Comparison of ENCODE assay signal across 12 cellular contexts in the genomic region with DNA sequence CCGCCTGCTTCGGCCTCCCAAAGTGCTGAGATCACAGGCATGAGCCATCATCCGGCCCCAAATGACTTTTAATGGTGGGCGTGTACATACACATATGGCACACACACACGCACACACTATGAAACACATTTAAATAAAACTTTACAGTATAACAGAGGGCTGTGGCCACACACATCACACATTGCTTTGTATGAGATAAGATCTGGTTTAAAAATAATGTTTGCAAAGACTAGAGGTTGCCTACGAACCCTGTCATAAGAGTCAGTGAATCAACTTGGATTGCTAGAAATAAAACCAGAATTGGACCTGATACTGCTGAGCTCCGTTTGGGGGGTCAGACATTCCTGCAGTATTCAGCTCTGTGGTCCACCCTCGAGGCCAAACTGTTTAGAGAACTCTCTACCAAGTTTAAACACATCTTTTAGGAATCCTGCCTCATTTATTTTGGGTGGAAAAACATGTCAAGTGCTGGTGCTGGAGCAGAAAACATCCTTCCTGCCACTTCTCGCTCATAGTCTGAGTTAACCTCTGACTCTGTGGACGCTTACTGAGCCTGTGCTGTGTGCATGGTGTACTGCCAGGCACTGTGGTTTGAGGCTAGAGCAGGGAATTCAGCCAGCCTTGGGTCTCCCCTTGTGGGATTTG. TPM values are rescaled to one million over a fixed set of nuclear protein-coding genes. Genes with fewer than 3 reads are reported as not detected.
DNase-seq lines count a peak whose midpoint lies in the region; ATAC-seq, FAIRE-seq and TF ChIP-seq lines count a peak whose summit lies in the region.
"Had no signal": no experiment of that assay in that cellular context is flagged by ENCODE, and none has a peak within 500 bp of the region (broad histone marks: within the 10 kb centered on the region; RNA-seq: fewer than 3 reads in every experiment).

No MANE protein-coding gene starts in this region.

- peaks cover 0 to 3% of the 10 kb centered on the region in 2 experiments for H3K36me3 ChIP-seq in endothelial cell of umbilical vein (ENCODE audit: control insufficient read depth in 2 of 2, extremely low read depth in 1 of 2, insufficient read depth in 2 of 2, low read length in 2 of 2)
- no peaks in the 10 kb centered on the region for H3K36me3 ChIP-seq in mucosa of rectum (ENCODE audit: control insufficient read depth in 2 of 2, insufficient read depth in 2 of 2, low read length in 2 of 2)
- H3K36me3 ChIP-seq in aorta (ENCODE audit: control insufficient read depth in 1 of 2, insufficient read depth in 2 of 2, low read length in 1 of 2): no peaks in the 10 kb centered on the region

- no peaks in the 10 kb centered on the region for H3K36me3 Mint-ChIP-seq in natural killer cell treated with Interleukin-12 subunit alpha and Interleukin-12 subunit beta and Interleukin-15 and Interleukin-18, amount 100 ng/mL, for 72 hours

- no peak overlapping the region for H3K4me3 Mint-ChIP-seq in natural killer cell treated with Interleukin-12 subunit alpha and Interleukin-12 subunit beta and Interleukin-15 and Interleukin-18, amount 100 ng/mL, for 72 hours

- CTCF ChIA-PET in endothelial cell of umbilical vein (lab: Charles Lee): interaction anchor here (0.5 to 1.4 kb wide), 5 partner anchors 10 to 216 kb away, joined by 3 to 7 read pairs (median 3); no protein-coding TSS in a partner anchor

- WGBS in aorta, 2 donors: 27 to 31% methylated on average over 10 of the region's 10 CpGs

- H3K9me3 Mint-ChIP-seq in natural killer cell treated with Interleukin-12 subunit alpha and Interleukin-12 subunit beta and Interleukin-15 and Interleukin-18, amount 100 ng/mL, for 72 hours: no peaks in the 10 kb centered on the region

- DNase-seq in Right ventricle myocardium superior: peak; percentile 30
- DNase-seq in Right ventricle myocardium inferior (ENCODE audit: missing footprints): no peak
- DNase-seq in endothelial cell of umbilical vein (ENCODE audit: low read depth, low spot score): peak; percentile 38
- no peak for DNase-seq in aorta
- DNase-seq in RPMI8226: no peak
- no peak for DNase-seq in NOMO-1 (lab: John Stamatoyannopoulos, UW; ENCODE audit: unreplicated experiment in 2 of 2)
- no peak for DNase-seq in natural killer cell treated with Interleukin-12 subunit alpha and Interleukin-12 subunit beta and Interleukin-15 and Interleukin-18, amount 100 ng/mL, for 72 hours (ENCODE audit: low spot score)
- DNase-seq: activated effector memory CD4-positive, alpha-beta T cell treated with anti-CD3 and anti-CD28 coated beads, Interleukin-2, amount 50 U/mL, for 16 hours; hippocampal formation; stimulated activated CD4-positive, alpha-beta T cell treated with anti-CD3 and anti-CD28 coated beads, Interleukin-12 subunit alpha, Interleukin-12 subunit beta, amount 100 ng/mL, for 4 hours had no signal

- no peak overlapping the region for H3K4me2 ChIP-seq in endothelial cell of umbilical vein (ENCODE audit: insufficient read depth, low read length)

- H3K9me3 ChIP-seq in endothelial cell of umbilical vein (replicated peaks; ENCODE audit: control insufficient read depth, insufficient read depth, low read length): no peaks in the 10 kb centered on the region
- no peaks in the 10 kb centered on the region for H3K9me3 ChIP-seq in mucosa of rectum (ENCODE audit: control insufficient read depth in 2 of 2, low read length in 2 of 2)
- H3K9me3 ChIP-seq in aorta (ENCODE audit: control insufficient read depth, low read length): no peaks in the 10 kb centered on the region

- no peak overlapping the region for H3K4me3 ChIP-seq in endothelial cell of umbilical vein (replicated peaks in 1 of 3; ENCODE audit: insufficient read depth in 1 of 3, low read depth in 1 of 3, low read length in 3 of 3)
- H3K4me3 ChIP-seq in mucosa of rectum (ENCODE audit: low read length in 2 of 2): no peak overlapping the region
- H3K4me3 ChIP-seq in aorta (ENCODE audit: low read length in 2 of 2): no peak overlapping the region

- POLR2A ChIA-PET in endothelial cell of umbilical vein (lab: Charles Lee): no interaction called here

- no peak overlapping the region for H3K9ac ChIP-seq in endothelial cell of umbilical vein (replicated peaks; ENCODE audit: extremely low read depth, insufficient read depth, low read length)
- H3K9ac ChIP-seq in mucosa of rectum (ENCODE audit: low read depth in 1 of 2, low read length in 2 of 2): no peak overlapping the region

- H3K27ac ChIP-seq in endothelial cell of umbilical vein (ENCODE audit: insufficient read depth, low read depth, low read length) (peak overlapping the region; percentile 63), mucosa of rectum (ENCODE audit: low read depth in 2 of 2, low read length in 2 of 2) (peak overlapping the region; percentile 57 to 61), aorta (ENCODE audit: low read depth in 1 of 2, low read length in 2 of 2) (peak overlapping the region; percentile 44 to 76)

- H3K79me2 ChIP-seq in endothelial cell of umbilical vein (ENCODE audit: control insufficient read depth, insufficient read depth, low read length): no peaks in the 10 kb centered on the region

- H3K27ac Mint-ChIP-seq in natural killer cell treated with Interleukin-12 subunit alpha and Interleukin-12 subunit beta and Interleukin-15 and Interleukin-18, amount 100 ng/mL, for 72 hours: no peak overlapping the region

- H3K27me3 Mint-ChIP-seq in natural killer cell treated with Interleukin-12 subunit alpha and Interleukin-12 subunit beta and Interleukin-15 and Interleukin-18, amount 100 ng/mL, for 72 hours: peaks cover 13 to 15% of the 10 kb centered on the region in 2 donors

- BruUV-seq in endothelial cell of umbilical vein (replicated peaks; lab: Mats Ljungman, UMichigan): no TSS peak

- H2AFZ ChIP-seq in endothelial cell of umbilical vein (ENCODE audit: low read depth, low read length): peak overlapping the region; percentile 18

- dilution Hi-C loops in endothelial cell of umbilical vein (cut with MboI; ENCODE audit: extremely low pct_ligation_motif_present, low sequenced_read_pairs): no loop called here

- intact Hi-C loops in Right ventricle myocardium superior (cut with DNase I) (no loop called here), Right ventricle myocardium inferior (cut with DNase I) (no loop called here), endothelial cell of umbilical vein (cut with micrococcal nuclease) (no loop called here), aorta (cut with DNase I) (no loop called here)

- no peaks in the 10 kb centered on the region for H3K27me3 ChIP-seq in endothelial cell of umbilical vein (ENCODE audit: control insufficient read depth in 2 of 2, insufficient read depth in 2 of 2, low read length in 2 of 2)
- H3K27me3 ChIP-seq in mucosa of rectum (ENCODE audit: control insufficient read depth in 2 of 2, insufficient read depth in 2 of 2, low read length in 2 of 2): peaks cover 0 to 16% of the 10 kb centered on the region in 2 donors
- H3K27me3 ChIP-seq in aorta (ENCODE audit: control insufficient read depth in 1 of 2, insufficient read depth in 2 of 2, low read length in 1 of 2): no peaks in the 10 kb centered on the region

- peaks cover 0 to 2% of the 10 kb centered on the region in 2 donors for H3K4me1 Mint-ChIP-seq in natural killer cell treated with Interleukin-12 subunit alpha and Interleukin-12 subunit beta and Interleukin-15 and Interleukin-18, amount 100 ng/mL, for 72 hours (ENCODE audit: low read depth in 2 of 2)

- no peaks in the 10 kb centered on the region for H3K9me1 ChIP-seq in endothelial cell of umbilical vein (replicated peaks; ENCODE audit: control insufficient read depth, extremely low read depth, insufficient read depth, low read length)

- TF ChIP-seq CTCF in endothelial cell of umbilical vein (IDR thresholded peaks at IDR 0.05; ENCODE audit: extremely low read depth in 1 of 2, insufficient read depth in 1 of 2, low read depth in 1 of 2, low read length in 2 of 2): no peak

- H4K20me1 ChIP-seq in endothelial cell of umbilical vein (replicated peaks; ENCODE audit: control insufficient read depth, extremely low read depth, insufficient read depth, low read length): no peaks in the 10 kb centered on the region

- peak; percentile 78 for FAIRE-seq in endothelial cell of umbilical vein (lab: Jason Lieb, UNC)
- FAIRE-seq: A204.1 had no signal

- ATAC-seq in Right ventricle myocardium superior (ENCODE audit: poor library complexity): no peak
- ATAC-seq in Right ventricle myocardium inferior: no peak
- peak; percentile 69 for ATAC-seq in aorta (ENCODE audit: low FRiP score)
- no peak for ATAC-seq in natural killer cell treated with Interleukin-12 subunit alpha and Interleukin-12 subunit beta and Interleukin-15 and Interleukin-18, amount 100 ng/mL, for 72 hours

- H3K4me1 ChIP-seq in endothelial cell of umbilical vein (ENCODE audit: control insufficient read depth, extremely low read depth, insufficient read depth, low read length) (peaks cover 28% of the 10 kb centered on the region), mucosa of rectum (ENCODE audit: control insufficient read depth in 2 of 2, insufficient read depth in 2 of 2, low read length in 2 of 2) (peaks cover 4 to 10% of the 10 kb centered on the region in 2 donors), aorta (ENCODE audit: control insufficient read depth in 1 of 2, insufficient read depth in 2 of 2, low read length in 2 of 2) (no peaks in the 10 kb centered on the region)

- TF ChIP-seq POLR2A in endothelial cell of umbilical vein (IDR thresholded peaks at IDR 0.05; ENCODE audit: low read depth, low read length): no peak

TF ChIP-seq in endothelial cell of umbilical vein, 7 proteins besides CTCF, POLR2A, EP300 and RAD21 (continues in another document):
- TF ChIP-seq JUN (IDR thresholded peaks at IDR 0.05; ENCODE audit: borderline replicate concordance, insufficient read depth, insufficient read length, low read depth): no peak
- TF ChIP-seq, protein P1, sequence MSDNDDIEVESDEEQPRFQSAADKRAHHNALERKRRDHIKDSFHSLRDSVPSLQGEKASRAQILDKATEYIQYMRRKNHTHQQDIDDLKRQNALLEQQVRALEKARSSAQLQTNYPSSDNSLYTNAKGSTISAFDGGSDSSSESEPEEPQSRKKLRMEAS (IDR thresholded peaks at IDR 0.05; ENCODE audit: insufficient read depth, insufficient read length): no peak
- TF ChIP-seq MYC (IDR thresholded peaks at IDR 0.05; ENCODE audit: low read depth, low read length): no peak

RNA-seq across cellular contexts. Expression of a gene that starts 47.8 kb away (rescaled TPM):
- total RNA-seq in Right ventricle myocardium superior (39.5 TPM), Right ventricle myocardium inferior (49.6 TPM), endothelial cell of umbilical vein (33.0 and 47.8 TPM in 2 replicates), aorta (10 to 100 TPM; 45.9 to 62.0 TPM)
- polyA plus RNA-seq in endothelial cell of umbilical vein (20.7 and 22.9 TPM in 2 replicates), aorta (10 to 100 TPM in 1 of 2 donors, 1 to 10 TPM in 1; 4.8 to 27.4 TPM)
- polyA plus RNA-seq in endothelial cell of umbilical vein (2011; cell fraction: cytosol; rRNA removed): 20.7 and 26.3 TPM in 2 replicates
- polyA plus RNA-seq in endothelial cell of umbilical vein (2011; cell fraction: nucleus; rRNA removed): 39.6 TPM in 2 replicates
- 27.4 and 29.7 TPM in 2 replicates for polyA plus RNA-seq in endothelial cell of umbilical vein (2012)
- polyA minus RNA-seq in endothelial cell of umbilical vein: 102 and 113 TPM in 2 replicates
- polyA minus RNA-seq in endothelial cell of umbilical vein (2011; cell fraction: cytosol; rRNA and poly(A)+ RNA removed): 14.7 TPM
- polyA minus RNA-seq in endothelial cell of umbilical vein (2011; cell fraction: nucleus; rRNA and poly(A)+ RNA removed): 64.9 and 76.5 TPM in 2 replicates
- 1 to 10 TPM in 1 of 2 donors, not detected in 1; 1.4 TPM for total RNA-seq in natural killer cell treated with Interleukin-12 subunit alpha and Interleukin-12 subunit beta and Interleukin-15 and Interleukin-18, amount 100 ng/mL, for 72 hours

Comparison
In these comparisons a context has a peak if more than half of its experiments do, and no peak if none do; other contexts are left out.
1. DNase-seq: peak in Right ventricle myocardium superior (single experiment) and endothelial cell of umbilical vein (single experiment); none in Right ventricle myocardium inferior (single experiment), aorta (0 of 2), RPMI8226 (single experiment), NOMO-1 (0 of 2) and natural killer cell treated with Interleukin-12 subunit alpha and Interleukin-12 subunit beta and Interleukin-15 and Interleukin-18, amount 100 ng/mL, for 72 hours (single experiment).
2. RNA of a gene that starts 47.8 kb away (total RNA-seq): 45.9 to 62.0 TPM in aorta, 49.6 TPM in Right ventricle myocardium inferior (single experiment), 39.5 TPM in Right ventricle myocardium superior (single experiment) and 33.0 to 47.8 TPM in endothelial cell of umbilical vein; 1.4 TPM in natural killer cell treated with Interleukin-12 subunit alpha and Interleukin-12 subunit beta and Interleukin-15 and Interleukin-18, amount 100 ng/mL, for 72 hours; every median in the first group is over 10 times any median in the second.
3. Peak in every context shown above with its lines, with median percentiles within 50 percentile points of each other: H3K27ac ChIP-seq.